Comparison of ENCODE assay signal across 11 cellular contexts in the genomic region with DNA sequence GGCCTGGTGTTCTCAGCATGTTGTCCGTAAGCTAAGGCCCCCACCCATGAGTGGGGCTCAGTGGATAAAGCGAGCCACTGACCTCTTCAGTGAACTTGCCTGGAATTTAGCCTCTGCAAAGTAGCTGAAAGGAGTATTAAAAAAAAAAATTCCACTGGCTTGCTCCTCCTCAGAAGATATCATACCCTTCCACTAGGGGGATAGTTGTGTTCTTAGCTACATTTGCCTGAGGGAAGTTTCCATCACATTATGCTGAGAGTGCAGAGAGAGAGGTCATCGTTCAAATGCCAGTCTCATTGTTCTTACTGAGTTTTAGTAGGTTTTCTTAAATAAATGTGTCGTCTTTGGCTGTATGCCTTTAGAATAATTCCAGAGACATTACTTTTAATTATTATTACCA.
A peak's percentile ranks its signal among the peaks of the same experiment; 100 is the strongest.
DNase-seq lines count a peak whose midpoint lies in the region; ATAC-seq and TF ChIP-seq lines count a peak whose summit lies in the region.
"Had no signal": no experiment of that assay in that cellular context is flagged by ENCODE, and none has a peak within 500 bp of the region (broad histone marks: within the 10 kb centered on the region; RNA-seq: fewer than 3 reads in every experiment).

No MANE protein-coding gene starts in this region.

- H3K27ac Mint-ChIP-seq in Caco-2 (ENCODE audit: unreplicated experiment): no peak overlapping the region
- H3K27ac Mint-ChIP-seq in glutamatergic neuron (ENCODE audit: unreplicated experiment): no peak overlapping the region

- ATAC-seq in PC-3: peak; percentile 48; the same call in 1 of the 2 replicates
- ATAC-seq in body of pancreas: no peak

- H3K27me3 ChIP-seq in Caco-2 (replicated peaks; ENCODE audit: control insufficient read depth, insufficient read depth, low read length) (no peaks in the 10 kb centered on the region), PC-3 (ENCODE audit: low read length) (no peaks in the 10 kb centered on the region), body of pancreas (no peaks in the 10 kb centered on the region)
- H3K27me3 ChIP-seq: tibial artery had no signal

- H3K4me1 ChIP-seq in Caco-2 (no peaks in the 10 kb centered on the region), PC-3 (ENCODE audit: insufficient read depth, low read length) (no peaks in the 10 kb centered on the region), body of pancreas (no peaks in the 10 kb centered on the region)
- H3K4me1 ChIP-seq: tibial artery had no signal

- H3K36me3 Mint-ChIP-seq in Caco-2 (ENCODE audit: insufficient read depth, unreplicated experiment) (no peaks in the 10 kb centered on the region), glutamatergic neuron (ENCODE audit: unreplicated experiment) (no peaks in the 10 kb centered on the region)

- intact Hi-C loops in Caco-2 (cut with micrococcal nuclease; ENCODE audit: unreplicated experiment): loop anchor here (1.0 to 10.0 kb wide), 2 partner anchors 805 to 1745 kb away; no protein-coding TSS in a partner anchor
- intact Hi-C loops in PC-3 (cut with micrococcal nuclease): no loop called here
- intact Hi-C loops in body of pancreas (cut with DNase I): no loop called here

- CTCF ChIA-PET in Caco-2 (lab: Charles Lee) (interaction anchor here (1.8 kb wide), 1 partner anchor 805 kb away, joined by 7 read pairs; no protein-coding TSS in a partner anchor), PC-3 (lab: Charles Lee) (no interaction called here)

- no peak overlapping the region for H3K4me2 ChIP-seq in PC-3 (ENCODE audit: low read length)

- H2AFZ ChIP-seq in PC-3 (ENCODE audit: low read length): no peak overlapping the region

- H3K9ac ChIP-seq in PC-3 (ENCODE audit: low read length): no peak overlapping the region

- no peaks in the 10 kb centered on the region for H3F3A ChIP-seq in PC-3 (ENCODE audit: low read length, unreplicated experiment)

- no peak overlapping the region for H3K4me3 Mint-ChIP-seq in Caco-2 (ENCODE audit: unreplicated experiment)
- no peak overlapping the region for H3K4me3 Mint-ChIP-seq in glutamatergic neuron (ENCODE audit: unreplicated experiment)

- no peaks in the 10 kb centered on the region for H3K4me1 Mint-ChIP-seq in Caco-2 (ENCODE audit: low read depth, unreplicated experiment)
- H3K4me1 Mint-ChIP-seq in glutamatergic neuron (ENCODE audit: low read depth, unreplicated experiment): no peaks in the 10 kb centered on the region

- BruUV-seq in Caco-2 (replicated peaks; lab: Mats Ljungman, UMichigan) (no TSS peak), PC-3 (replicated peaks; lab: Mats Ljungman, UMichigan) (no TSS peak)

- TF ChIP-seq CTCF in Caco-2 (IDR thresholded peaks at IDR 0.05; ENCODE audit: insufficient read depth in 1 of 2, low read depth in 1 of 2, low read length in 1 of 2, severe bottlenecking in 1 of 2, unreplicated experiment in 1 of 2): peak; percentile 63 to 67
- peak; percentile 52 for TF ChIP-seq CTCF in PC-3 (conservative IDR thresholded peaks at IDR 0.05; ENCODE audit: low read depth, low read length)
- TF ChIP-seq CTCF in glutamatergic neuron (IDR thresholded peaks at IDR 0.05; ENCODE audit: partially characterized antibody, unreplicated experiment): peak; percentile 53
- TF ChIP-seq CTCF in body of pancreas (IDR thresholded peaks at IDR 0.05): no peak

- H3K4me3 ChIP-seq in Caco-2 (ENCODE audit: low read depth, low read length) (no peak overlapping the region), PC-3 (ENCODE audit: low read length) (no peak overlapping the region), body of pancreas (no peak overlapping the region)
- H3K4me3 ChIP-seq: tibial artery had no signal

- H3K9me2 ChIP-seq in PC-3 (replicated peaks; ENCODE audit: low read length): no peaks in the 10 kb centered on the region

- H3K27me3 Mint-ChIP-seq in Caco-2 (ENCODE audit: insufficient read depth, unreplicated experiment): peaks cover 2% of the 10 kb centered on the region
- peaks cover 4% of the 10 kb centered on the region for H3K27me3 Mint-ChIP-seq in glutamatergic neuron (ENCODE audit: unreplicated experiment)

- no peaks in the 10 kb centered on the region for H3K79me2 ChIP-seq in PC-3 (ENCODE audit: low read length)

- DNase-seq in Caco-2 (peak in 1 of 2 experiments; percentile 59), H4 (ENCODE audit: low spot score) (peak; percentile 31), PC-3 (peak; percentile 33), glutamatergic neuron (no peak), body of pancreas (no peak), AML-193 (lab: John Stamatoyannopoulos, UW) (no peak)
- DNase-seq in activated CD4-positive, alpha-beta T cell treated with anti-CD3 and anti-CD28 coated beads, Interleukin-2, amount 50 U/mL, for 1 hour: no peak
- DNase-seq in activated T-cell treated with anti-CD3 and anti-CD28 coated beads, Interleukin-2, amount 50 U/mL, for 1 hour: no peak
- DNase-seq: MM.1S, SHP77, tibial artery had no signal

- H3K27ac ChIP-seq in PC-3 (ENCODE audit: low read length) (no peak overlapping the region), body of pancreas (no peak overlapping the region)
- H3K27ac ChIP-seq: tibial artery had no signal

- TF ChIP-seq POLR2A in body of pancreas (IDR thresholded peaks at IDR 0.05): no peak

- 52 to 72% methylated on average over 4 of the region's 4 CpGs for WGBS in body of pancreas, 2 donors

- no peaks in the 10 kb centered on the region for H4K20me1 ChIP-seq in PC-3 (ENCODE audit: low read length)

- POLR2A ChIA-PET in Caco-2 (lab: Charles Lee): no interaction called here
- POLR2A ChIA-PET in PC-3 (lab: Charles Lee; ENCODE audit: unreplicated experiment): no interaction called here

- no peaks in the 10 kb centered on the region for H3K9me3 Mint-ChIP-seq in Caco-2 (ENCODE audit: unreplicated experiment)
- peaks cover 1% of the 10 kb centered on the region for H3K9me3 Mint-ChIP-seq in glutamatergic neuron (ENCODE audit: unreplicated experiment)

- H3K36me3 ChIP-seq in Caco-2 (ENCODE audit: control insufficient read depth, insufficient read depth, low read length): no peaks in the 10 kb centered on the region
- H3K36me3 ChIP-seq in PC-3 (ENCODE audit: low read depth, low read length): no peaks in the 10 kb centered on the region
- no peaks in the 10 kb centered on the region for H3K36me3 ChIP-seq in body of pancreas (replicated peaks in 1 of 2; ENCODE audit: insufficient read depth in 1 of 2, low read depth in 2 of 2)
- H3K36me3 ChIP-seq: tibial artery had no signal

- peaks cover 4% of the 10 kb centered on the region for H3K9me3 ChIP-seq in Caco-2
- peaks cover 12% of the 10 kb centered on the region; the same call in 1 of the 2 replicates for H3K9me3 ChIP-seq in PC-3 (ENCODE audit: low read length)
- H3K9me3 ChIP-seq in body of pancreas: no peaks in the 10 kb centered on the region

Comparison
In these comparisons a context has a peak if more than half of its experiments do, and no peak if none do; other contexts are left out.
1. DNase-seq: peak in H4 (single experiment) and PC-3 (single experiment); none in glutamatergic neuron (single experiment), body of pancreas (0 of 4), activated CD4-positive, alpha-beta T cell treated with anti-CD3 and anti-CD28 coated beads, Interleukin-2, amount 50 U/mL, for 1 hour (single experiment), activated T-cell treated with anti-CD3 and anti-CD28 coated beads, Interleukin-2, amount 50 U/mL, for 1 hour (single experiment) and AML-193 (0 of 2).
2. CTCF ChIP-seq: peak in Caco-2 (2 of 2), PC-3 (single experiment) and glutamatergic neuron (single experiment); none in body of pancreas (0 of 7).